10 cellular contexts compared by ENCODE assay signal in genomic region chr10:98242823-98243222, GRCh38. TPM values are rescaled to one million over a fixed set of nuclear protein-coding genes. Genes with fewer than 3 reads are reported as not detected.
DNase-seq lines count a peak whose midpoint lies in the region; ATAC-seq, FAIRE-seq and TF ChIP-seq lines count a peak whose summit lies in the region.
"Had no signal": no experiment of that assay in that cellular context is flagged by ENCODE, and none has a peak within 500 bp of the region (broad histone marks: within the 10 kb centered on the region; RNA-seq: fewer than 3 reads in every experiment).

No MANE protein-coding gene starts in this region.

- no peak overlapping the region for H3K4me3 Mint-ChIP-seq in astrocyte (ENCODE audit: unreplicated experiment)
- H3K4me3 Mint-ChIP-seq in activated naive CD4-positive, alpha-beta T cell treated with anti-CD3 and anti-CD28 coated beads, Interleukin-2, amount 10 ng/mL, durations not matched to agents 7 days and 5 days: no peak overlapping the region

- H3K27ac Mint-ChIP-seq in astrocyte (ENCODE audit: unreplicated experiment): no peak overlapping the region
- no peak overlapping the region for H3K27ac Mint-ChIP-seq in activated naive CD4-positive, alpha-beta T cell treated with anti-CD3 and anti-CD28 coated beads, Interleukin-2, amount 10 ng/mL, durations not matched to agents 7 days and 5 days

- H3K4me1 Mint-ChIP-seq in astrocyte (ENCODE audit: low read depth, unreplicated experiment): peaks cover 13% of the 10 kb centered on the region
- peaks cover 9% of the 10 kb centered on the region for H3K4me1 Mint-ChIP-seq in activated naive CD4-positive, alpha-beta T cell treated with anti-CD3 and anti-CD28 coated beads, Interleukin-2, amount 10 ng/mL, durations not matched to agents 7 days and 5 days

- no peak overlapping the region for H3K27ac ChIP-seq in astrocyte (ENCODE audit: low read depth, low read length)
- H3K27ac ChIP-seq: skin epidermis had no signal

- H3K36me3 ChIP-seq in astrocyte (ENCODE audit: insufficient read depth, low read length): peaks cover 10% of the 10 kb centered on the region

- no peaks in the 10 kb centered on the region for H3K27me3 Mint-ChIP-seq in astrocyte (ENCODE audit: low read depth, unreplicated experiment)
- H3K27me3 Mint-ChIP-seq in activated naive CD4-positive, alpha-beta T cell treated with anti-CD3 and anti-CD28 coated beads, Interleukin-2, amount 10 ng/mL, durations not matched to agents 7 days and 5 days: no peaks in the 10 kb centered on the region

- H3K79me2 ChIP-seq in astrocyte (ENCODE audit: insufficient read depth, low read length): no peaks in the 10 kb centered on the region

- no peaks in the 10 kb centered on the region for H3K9me3 ChIP-seq in astrocyte (ENCODE audit: insufficient read depth, low read depth, low read length)

- H3K4me1 ChIP-seq in astrocyte (ENCODE audit: insufficient read depth, low read length): peaks cover 11% of the 10 kb centered on the region

- no peaks in the 10 kb centered on the region for H3K9me3 Mint-ChIP-seq in astrocyte (ENCODE audit: unreplicated experiment)
- H3K9me3 Mint-ChIP-seq in activated naive CD4-positive, alpha-beta T cell treated with anti-CD3 and anti-CD28 coated beads, Interleukin-2, amount 10 ng/mL, durations not matched to agents 7 days and 5 days: no peaks in the 10 kb centered on the region

- TF ChIP-seq CTCF in AG09319 (IDR thresholded peaks at IDR 0.05; ENCODE audit: low read depth, low read length) (peak; percentile 54), HFF-Myc (IDR thresholded peaks at IDR 0.05; ENCODE audit: low read depth, low read length, missing control alignments) (peak; percentile 44), astrocyte (IDR thresholded peaks at IDR 0.05; ENCODE audit: insufficient read depth, low read depth, low read length) (peak; percentile 63)

- H3K9ac ChIP-seq in astrocyte (ENCODE audit: low read length): no peak overlapping the region

- no peaks in the 10 kb centered on the region for H4K20me1 ChIP-seq in astrocyte (ENCODE audit: insufficient read depth, low read length)

- H3K4me2 ChIP-seq in astrocyte (ENCODE audit: low read length): no peak overlapping the region

- peak; percentile 47 for FAIRE-seq in astrocyte (lab: Jason Lieb, UNC)
- FAIRE-seq: GM18507 had no signal

- DNase-seq in AG09319 (ENCODE audit: extremely low read depth, low read depth) (no peak), HFF-Myc (ENCODE audit: extremely low read depth, low read depth) (no peak), astrocyte (ENCODE audit: low read depth) (no peak), kidney tubule cell (ENCODE audit: low spot score) (peak; percentile 27), GOT3 (lab: John Stamatoyannopoulos, UW) (no peak)
- no peak for DNase-seq in activated naive CD4-positive, alpha-beta T cell treated with anti-CD3 and anti-CD28 coated beads, Interleukin-2, amount 10 ng/mL, durations not matched to agents 7 days and 5 days

- no peaks in the 10 kb centered on the region for H3K27me3 ChIP-seq in astrocyte (ENCODE audit: insufficient read depth, low read length)

- CTCF ChIA-PET in activated naive CD4-positive, alpha-beta T cell treated with anti-CD3 and anti-CD28 coated beads, Interleukin-2, amount 10 ng/mL, durations not matched to agents 7 days and 5 days (lab: Charles Lee): interaction anchor here (0.9 kb wide), 1 partner anchor 524 kb away, joined by 3 read pairs; no protein-coding TSS in a partner anchor

- no peak overlapping the region for H3K4me3 ChIP-seq in HFF-Myc (replicated peaks; ENCODE audit: low read depth, low read length)
- no peak overlapping the region for H3K4me3 ChIP-seq in astrocyte (ENCODE audit: insufficient read depth, low read depth, low read length)
- H3K4me3 ChIP-seq: skin epidermis had no signal

- peaks cover 12% of the 10 kb centered on the region for H3K36me3 Mint-ChIP-seq in astrocyte (ENCODE audit: low read depth, unreplicated experiment)
- H3K36me3 Mint-ChIP-seq in activated naive CD4-positive, alpha-beta T cell treated with anti-CD3 and anti-CD28 coated beads, Interleukin-2, amount 10 ng/mL, durations not matched to agents 7 days and 5 days: peaks cover 31% of the 10 kb centered on the region

- no peak overlapping the region for H2AFZ ChIP-seq in astrocyte (ENCODE audit: low read depth, low read length)

- ATAC-seq in GM21447 (IDR thresholded peaks at IDR 0.05; ENCODE audit: unreplicated experiment): no peak
- ATAC-seq in GM18870 (IDR thresholded peaks at IDR 0.05; ENCODE audit: unreplicated experiment): no peak

RNA-seq across cellular contexts. Expression of gene LOXL4, which starts 25.2 kb away (rescaled TPM):
- total RNA-seq in astrocyte: 26.6 and 41.2 TPM in 2 replicates
